In the genomic region with DNA sequence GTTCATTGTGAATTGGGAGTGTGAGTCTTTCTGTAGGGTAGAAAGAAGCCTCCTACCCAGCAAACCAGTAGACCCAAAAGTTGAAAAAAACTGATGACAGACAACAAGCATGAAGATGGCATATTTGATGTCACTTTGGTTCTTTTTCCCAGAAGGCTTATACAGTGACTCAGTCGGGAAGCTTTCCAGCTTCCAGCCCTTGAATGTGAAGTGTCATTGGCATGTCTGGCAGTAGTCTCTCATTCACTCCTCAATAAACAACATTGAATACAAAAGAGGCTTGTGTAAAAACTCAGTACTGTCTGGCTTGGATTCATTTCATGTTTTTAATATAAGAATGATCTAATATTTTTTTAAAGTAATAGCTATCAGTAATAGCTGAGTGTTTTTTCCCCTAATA, we compare ENCODE assay signal across 12 cellular contexts.
A peak's percentile ranks its signal among the peaks of the same experiment; 100 is the strongest.
DNase-seq lines count a peak whose midpoint lies in the region; ATAC-seq, FAIRE-seq and TF ChIP-seq lines count a peak whose summit lies in the region.
"Had no signal": no experiment of that assay in that cellular context is flagged by ENCODE, and none has a peak within 500 bp of the region (broad histone marks: within the 10 kb centered on the region; RNA-seq: fewer than 3 reads in every experiment).

No MANE protein-coding gene starts in this region.

- H2AFZ ChIP-seq in HepG2 (ENCODE audit: low read length), result no peak overlapping the region

- no peaks in the 10 kb centered on the region for H3K27me3 ChIP-seq in HepG2 (ENCODE audit: control insufficient read depth in 1 of 2, insufficient read depth in 2 of 2, low read length in 2 of 2)

- H3K4me3 ChIP-seq in choroid plexus epithelial cell (ENCODE audit: low read depth, low read length), result no peak overlapping the region
- H3K4me3 ChIP-seq in HepG2 (replicated peaks in 1 of 3; ENCODE audit: insufficient read depth in 1 of 3, low read depth in 2 of 3, low read length in 3 of 3), result no peak overlapping the region

- in situ Hi-C loops in ACHN (cut with HindIII; ENCODE audit: low pct_ligation_motif_present, low pct_unique_long_range_greater_than_20kb, low sequenced_read_pairs) (loop anchor here (25.0 kb wide), 1 partner anchor 415 kb away; no protein-coding TSS in a partner anchor), HepG2 (cut with HindIII; ENCODE audit: extremely low pct_ligation_motif_present, low pct_unique_long_range_greater_than_20kb) (no loop called here)

- TF ChIP-seq POLR2A in HepG2 (IDR thresholded peaks at IDR 0.05; ENCODE audit: insufficient read depth in 1 of 2, low read depth in 2 of 2, low read length in 2 of 2), result no peak

- TF ChIP-seq EP300 in HepG2 (IDR thresholded peaks at IDR 0.05; ENCODE audit: low read depth in 2 of 2, low read length in 2 of 2) (no peak), HepG2 (CRISPR knock-in tag; IDR thresholded peaks at IDR 0.05; ENCODE audit: borderline replicate concordance) (no peak)

- H3K27ac ChIP-seq in HepG2 (ENCODE audit: extremely low read length, insufficient read depth, low read length), result no peak overlapping the region
- H3K27ac ChIP-seq: C4-2B had no signal

- CTCF ChIA-PET in HepG2 (lab: Yijun Ruan, JAX; ENCODE audit: low intra/inter-chr PET ratio, low total read pairs), result no interaction called here

- no peak for ATAC-seq in HepG2
- ATAC-seq in HG02763 (IDR thresholded peaks at IDR 0.05; ENCODE audit: unreplicated experiment), result no peak
- no peak for ATAC-seq in GM18511 (IDR thresholded peaks at IDR 0.05; ENCODE audit: unreplicated experiment)
- no peak for ATAC-seq in GM21367 (IDR thresholded peaks at IDR 0.05; ENCODE audit: unreplicated experiment)
- ATAC-seq: WTC11 had no signal

- POLR2A ChIA-PET in HepG2 (lab: Yijun Ruan, JAX), result no interaction called here

- no TSS peak for BruUV-seq in HepG2 (replicated peaks; lab: Mats Ljungman, UMichigan)

- TF ChIP-seq RAD21 in HepG2 (CRISPR knock-in tag; IDR thresholded peaks at IDR 0.05), result no peak

- DNase-seq in ACHN (peak; percentile 35), NCI-H1092 treated with DMSO at 0.1 percent for 48 hours (lab: John Stamatoyannopoulos, UW) (peak; percentile 48), choroid plexus epithelial cell (ENCODE audit: low read depth) (peak; percentile 62), HepG2 (ENCODE audit: low spot score) (peak; percentile 29), GM19240 (ENCODE audit: insufficient read length, low spot score) (no peak)
- DNase-seq: H9, NCI-H748 treated with DMSO at 0.1 percent for 48 hours had no signal

- WGBS in HepG2 (ENCODE audit: low lambda C conversion rate), result 80% methylated on average over 1 of the region's 1 CpG

- H3K4me2 ChIP-seq in HepG2 (ENCODE audit: low read depth, low read length), result no peak overlapping the region

- no peaks in the 10 kb centered on the region for H4K20me1 ChIP-seq in HepG2 (ENCODE audit: insufficient read depth, low read length)

- intact Hi-C loops in HepG2 (cut with micrococcal nuclease; ENCODE audit: unreplicated experiment), result loop anchor here (5.0 to 10.0 kb wide), 2 partner anchors 40 to 243 kb away; no protein-coding TSS in a partner anchor

- TF ChIP-seq CTCF in choroid plexus epithelial cell (conservative IDR thresholded peaks at IDR 0.05; ENCODE audit: low read depth, low read length), result no peak
- TF ChIP-seq CTCF in HepG2 (CRISPR knock-in tag; IDR thresholded peaks at IDR 0.05), result no peak

- H3K9ac ChIP-seq in HepG2 (ENCODE audit: insufficient read depth, low read depth, low read length), result no peak overlapping the region

- no peaks in the 10 kb centered on the region for H3K9me3 ChIP-seq in HepG2 (ENCODE audit: low read length)

- peaks cover 19 to 55% of the 10 kb centered on the region in 2 experiments; a peak in 4 of 5 replicates for H3K36me3 ChIP-seq in HepG2 (replicated peaks in 1 of 2; ENCODE audit: control insufficient read depth in 1 of 2, insufficient read depth in 2 of 2, low read length in 2 of 2)

- no peaks in the 10 kb centered on the region for H3K79me2 ChIP-seq in HepG2 (ENCODE audit: insufficient read depth, low read length)

- FAIRE-seq in HepG2 (lab: Jason Lieb, UNC), result no peak

- H3K4me1 ChIP-seq in HepG2 (ENCODE audit: insufficient read depth, low read length), result peaks cover 21% of the 10 kb centered on the region

TF ChIP-seq in HepG2, 621 proteins besides CTCF, POLR2A, EP300 and RAD21:
- TF ChIP-seq, protein P1, sequence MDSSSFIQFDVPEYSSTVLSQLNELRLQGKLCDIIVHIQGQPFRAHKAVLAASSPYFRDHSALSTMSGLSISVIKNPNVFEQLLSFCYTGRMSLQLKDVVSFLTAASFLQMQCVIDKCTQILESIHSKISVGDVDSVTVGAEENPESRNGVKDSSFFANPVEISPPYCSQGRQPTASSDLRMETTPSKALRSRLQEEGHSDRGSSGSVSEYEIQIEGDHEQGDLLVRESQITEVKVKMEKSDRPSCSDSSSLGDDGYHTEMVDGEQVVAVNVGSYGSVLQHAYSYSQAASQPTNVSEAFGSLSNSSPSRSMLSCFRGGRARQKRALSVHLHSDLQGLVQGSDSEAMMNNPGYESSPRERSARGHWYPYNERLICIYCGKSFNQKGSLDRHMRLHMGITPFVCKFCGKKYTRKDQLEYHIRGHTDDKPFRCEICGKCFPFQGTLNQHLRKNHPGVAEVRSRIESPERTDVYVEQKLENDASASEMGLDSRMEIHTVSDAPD (CRISPR knock-in tag; IDR thresholded peaks at IDR 0.05), result no peak
- no peak for TF ChIP-seq DMAP1 (CRISPR knock-in tag; IDR thresholded peaks at IDR 0.05)
- TF ChIP-seq AKAP8 (CRISPR knock-in tag; IDR thresholded peaks at IDR 0.05), result no peak
- TF ChIP-seq NR2C2 (CRISPR knock-in tag; IDR thresholded peaks at IDR 0.05; ENCODE audit: borderline replicate concordance), result no peak
- TF ChIP-seq KLF11 (CRISPR knock-in tag; IDR thresholded peaks at IDR 0.05), result no peak
- no peak for TF ChIP-seq FOSL2 (CRISPR knock-in tag; IDR thresholded peaks at IDR 0.05)
- TF ChIP-seq RARA (CRISPR knock-in tag; IDR thresholded peaks at IDR 0.05), result no peak
- TF ChIP-seq, protein P2, sequence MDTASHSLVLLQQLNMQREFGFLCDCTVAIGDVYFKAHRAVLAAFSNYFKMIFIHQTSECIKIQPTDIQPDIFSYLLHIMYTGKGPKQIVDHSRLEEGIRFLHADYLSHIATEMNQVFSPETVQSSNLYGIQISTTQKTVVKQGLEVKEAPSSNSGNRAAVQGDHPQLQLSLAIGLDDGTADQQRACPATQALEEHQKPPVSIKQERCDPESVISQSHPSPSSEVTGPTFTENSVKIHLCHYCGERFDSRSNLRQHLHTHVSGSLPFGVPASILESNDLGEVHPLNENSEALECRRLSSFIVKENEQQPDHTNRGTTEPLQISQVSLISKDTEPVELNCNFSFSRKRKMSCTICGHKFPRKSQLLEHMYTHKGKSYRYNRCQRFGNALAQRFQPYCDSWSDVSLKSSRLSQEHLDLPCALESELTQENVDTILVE (CRISPR knock-in tag; IDR thresholded peaks at IDR 0.05), result no peak
